Comparison of ENCODE assay signal across 17 cellular contexts in genomic region chr15:41128174-41128902, GRCh38. TPM values are rescaled to one million over a fixed set of nuclear protein-coding genes. Genes with fewer than 3 reads are reported as not detected.
DNase-seq lines count a peak whose midpoint lies in the region; ATAC-seq, FAIRE-seq and TF ChIP-seq lines count a peak whose summit lies in the region.
"Had no signal": no experiment of that assay in that cellular context is flagged by ENCODE, and none has a peak within 500 bp of the region (broad histone marks: within the 10 kb centered on the region; RNA-seq: fewer than 3 reads in every experiment).

No MANE protein-coding gene starts in this region.

- peak; percentile 50 to 81 (median 72) for ATAC-seq in right lobe of liver
- no peak for ATAC-seq in GM18520 (IDR thresholded peaks at IDR 0.05; ENCODE audit: unreplicated experiment)
- ATAC-seq: CD8-positive, alpha-beta T cell had no signal

- no peaks in the 10 kb centered on the region for H3K36me3 ChIP-seq in right lobe of liver
- no peaks in the 10 kb centered on the region for H3K36me3 ChIP-seq in kidney (ENCODE audit: control insufficient read depth in 1 of 2, insufficient read depth in 2 of 2, low read length in 2 of 2)
- no peaks in the 10 kb centered on the region for H3K36me3 ChIP-seq in right atrium auricular region
- H3K36me3 ChIP-seq: BLaER1 treated with 17β-estradiol and CSF1 and Interleukin-3, amounts not matched to agents 10 nM and 100 nM had no signal

- intact Hi-C loops in right lobe of liver (cut with DNase I) (no loop called here), kidney (cut with DNase I) (no loop called here)

- peaks cover 0 to 42% (median 7%) of the 10 kb centered on the region in 4 donors for H3K4me1 ChIP-seq in right lobe of liver
- H3K4me1 ChIP-seq in kidney (ENCODE audit: control insufficient read depth in 1 of 2, insufficient read depth in 1 of 2, low read depth in 1 of 2, low read length in 2 of 2): no peaks in the 10 kb centered on the region
- H3K4me1 ChIP-seq in right atrium auricular region: no peaks in the 10 kb centered on the region
- H3K4me1 ChIP-seq: BLaER1 treated with 17β-estradiol and CSF1 and Interleukin-3, amounts not matched to agents 10 nM and 100 nM had no signal

- H3K27me3 ChIP-seq in right lobe of liver: no peaks in the 10 kb centered on the region
- H3K27me3 ChIP-seq in right atrium auricular region: no peaks in the 10 kb centered on the region
- H3K27me3 ChIP-seq: BLaER1 treated with 17β-estradiol and CSF1 and Interleukin-3, amounts not matched to agents 10 nM and 100 nM had no signal

- TF ChIP-seq POLR2A in right lobe of liver (IDR thresholded peaks at IDR 0.05): no peak

- H3K27ac ChIP-seq in VCaP (peak overlapping the region; percentile 60), right lobe of liver (peak overlapping the region in 1 of 3 donors; percentile 37), kidney (ENCODE audit: low read depth in 2 of 2, low read length in 2 of 2) (no peak overlapping the region), right atrium auricular region (no peak overlapping the region)
- H3K27ac ChIP-seq: BLaER1 treated with 17β-estradiol and CSF1 and Interleukin-3, amounts not matched to agents 10 nM and 100 nM had no signal

- FAIRE-seq in kidney (lab: Jason Lieb, UNC): no peak
- FAIRE-seq: D721Med, GM12892, GM19239, H1 had no signal

- TF ChIP-seq CTCF in VCaP (conservative IDR thresholded peaks at IDR 0.05) (no peak), right lobe of liver (IDR thresholded peaks at IDR 0.05) (no peak), kidney (IDR thresholded peaks at IDR 0.05; ENCODE audit: borderline replicate concordance, extremely low read depth, insufficient read depth) (no peak), right atrium auricular region (IDR thresholded peaks at IDR 0.05) (no peak)

- no peak overlapping the region for H3K4me3 ChIP-seq in right lobe of liver
- no peak overlapping the region for H3K4me3 ChIP-seq in kidney (ENCODE audit: low read length in 2 of 2)
- H3K4me3 ChIP-seq in right atrium auricular region: no peak overlapping the region
- H3K4me3 ChIP-seq: BLaER1 treated with 17β-estradiol and CSF1 and Interleukin-3, amounts not matched to agents 10 nM and 100 nM had no signal

- WGBS in right lobe of liver (ENCODE audit: insufficient coverage, low coverage, low lambda C conversion rate, missing lambda C conversion rate): 45% methylated on average over 6 of the region's 6 CpGs

- H3K9ac ChIP-seq in kidney (ENCODE audit: low read length in 2 of 2): no peak overlapping the region
- H3K9ac ChIP-seq: BLaER1 treated with 17β-estradiol and CSF1 and Interleukin-3, amounts not matched to agents 10 nM and 100 nM had no signal

- peak; percentile 2 for DNase-seq in activated effector memory CD4-positive, alpha-beta T cell treated with anti-CD3 and anti-CD28 coated beads, Interleukin-2, amount 50 U/mL, for 16 hours
- no peak for DNase-seq in activated effector memory CD4-positive, alpha-beta T cell treated with Interleukin-2 at 50 U/mL for 16 hours
- DNase-seq in right lobe of liver (no peak), NCI-H2107 treated with DMSO at 0.1 percent for 48 hours (lab: John Stamatoyannopoulos, UW; ENCODE audit: unreplicated experiment) (no peak), kidney (no peak), right atrium auricular region (ENCODE audit: low spot score) (no peak)
- DNase-seq: 8988T; CD8-positive, alpha-beta T cell; GDM1; H9 had no signal

- H3K9me3 ChIP-seq in right lobe of liver (no peaks in the 10 kb centered on the region), kidney (ENCODE audit: control insufficient read depth in 1 of 2, low read length in 2 of 2) (no peaks in the 10 kb centered on the region), right atrium auricular region (no peaks in the 10 kb centered on the region)

RNA-seq across cellular contexts. Expression of gene INO80, which starts 12.3 kb away (rescaled TPM):
- 10 to 100 TPM in 4 of 6 experiments, 1 to 10 TPM in 2; 7.8 to 12.5 (median 11.2) TPM for total RNA-seq in right lobe of liver
- total RNA-seq in kidney: 27.3 TPM
- 6.0 TPM for polyA plus RNA-seq in kidney (ENCODE audit: insufficient read depth, low read depth, low replicate concordance)
- total RNA-seq in right atrium auricular region: 10 to 100 TPM in 1 of 2 donors, 1 to 10 TPM in 1; 9.4 to 16.4 TPM
